18 cellular contexts compared by ENCODE assay signal in genomic region chr21:36696390-36696639, GRCh38. TPM values are rescaled to one million over a fixed set of nuclear protein-coding genes. Genes with fewer than 3 reads are reported as not detected.
"Had no signal": no experiment of that assay in that cellular context is flagged by ENCODE, and none has a peak within 500 bp of the region (broad histone marks: within the 10 kb centered on the region; RNA-seq: fewer than 3 reads in every experiment).

No MANE protein-coding gene starts in this region.

- H3K9me3 Mint-ChIP-seq: memory B cell had no signal

- H3K36me3 ChIP-seq: cardiac muscle cell, esophagus muscularis mucosa, ovary, sigmoid colon, thyroid gland had no signal

- H3K9me3 ChIP-seq: esophagus muscularis mucosa, sigmoid colon, thyroid gland had no signal

- H3K27ac ChIP-seq: cardiac muscle cell, esophagus muscularis mucosa, ovary, SK-N-MC, thyroid gland had no signal

- H3K4me3 Mint-ChIP-seq: activated CD8-positive, alpha-beta memory T cell treated with anti-CD3 and anti-CD28 coated beads, Interleukin-2, amount 10 ng/mL, durations not matched to agents 7 days and 5 days; memory B cell had no signal

- DNase-seq: activated CD4-positive, alpha-beta T cell treated with anti-CD3 and anti-CD28 coated beads, Interleukin-2, amount 50 U/mL, for 4 hours; activated CD8-positive, alpha-beta memory T cell treated with anti-CD3 and anti-CD28 coated beads, Interleukin-2, amount 10 ng/mL, durations not matched to agents 7 days and 5 days; hypothalamus; kidney glomerular epithelial cell; left ventricle myocardium superior; naive thymus-derived CD8-positive, alpha-beta T cell; ovary; sigmoid colon; stimulated activated CD4-positive, alpha-beta T cell treated with anti-CD3 and anti-CD28 coated beads, Interleukin-1b, Interleukin-23, amount 100 ng/mL, for 48 hours; T-helper 9 cell; thyroid gland had no signal

- H3K4me3 ChIP-seq: cardiac muscle cell, ovary, sigmoid colon, SK-N-MC, thyroid gland had no signal

- ATAC-seq: activated CD4-positive, CD25-positive, alpha-beta regulatory T cell treated with anti-CD3 and anti-CD28 coated beads, Interleukin-2, amount 50 U/mL, for 24 hours; activated CD8-positive, alpha-beta memory T cell treated with anti-CD3 and anti-CD28 coated beads, Interleukin-2, amount 10 ng/mL, durations not matched to agents 7 days and 5 days; left ventricle myocardium superior; naive thymus-derived CD8-positive, alpha-beta T cell had no signal

- H3K27ac Mint-ChIP-seq: memory B cell had no signal

RNA-seq across cellular contexts. Expression of gene SIM2, which starts 2.6 kb away (rescaled TPM):
- total RNA-seq: cardiac muscle cell; dermis microvascular lymphatic vessel endothelial cell; fibroblast of villous mesenchyme; left ventricle myocardium superior; naive thymus-derived CD8-positive, alpha-beta T cell; sigmoid colon; thyroid gland had no signal
